ENCODE assay signal across 7 cellular contexts in the genomic region with DNA sequence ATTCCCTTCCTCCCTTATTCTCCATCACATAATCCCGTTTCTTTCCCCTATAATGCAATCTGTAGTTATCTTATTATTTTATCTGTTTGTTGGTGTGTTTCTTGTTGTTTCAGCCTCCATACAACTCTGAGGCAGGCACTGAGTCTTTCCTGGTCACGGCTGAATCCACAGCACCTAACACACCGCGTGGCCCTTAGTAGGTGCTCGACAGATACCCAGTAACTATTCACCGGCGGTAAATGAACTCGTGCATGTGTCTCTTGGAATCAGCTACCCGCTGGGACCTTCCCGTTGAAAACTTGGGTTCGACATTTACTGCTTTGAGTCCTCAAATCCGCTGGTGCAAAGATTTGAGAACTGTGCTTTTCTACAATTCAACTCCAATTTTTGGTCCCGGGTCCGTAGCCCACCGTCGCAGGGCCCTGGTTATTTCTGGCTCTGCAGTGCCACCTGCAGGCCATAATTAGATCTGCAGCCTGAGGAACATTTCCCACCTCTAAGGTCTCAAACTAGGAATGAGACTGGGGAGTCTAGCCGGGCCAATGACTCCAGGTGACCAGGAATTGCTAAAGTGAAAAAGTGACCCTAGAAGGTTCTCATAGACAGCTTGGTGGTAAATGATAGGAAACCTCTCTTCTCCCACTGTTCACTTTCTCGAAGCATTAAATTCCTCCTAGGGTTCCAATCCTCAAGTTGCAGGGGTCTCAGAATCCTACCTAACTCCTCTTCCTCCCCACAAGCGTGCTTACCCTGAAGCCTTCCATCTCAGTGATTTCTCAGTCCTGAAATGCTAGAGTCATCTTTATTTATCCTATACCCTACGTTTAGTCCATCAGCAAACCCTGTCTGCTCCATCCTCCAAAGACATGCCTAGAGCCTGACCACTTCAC. TPM values are rescaled to one million over a fixed set of nuclear protein-coding genes. Genes with fewer than 3 reads are reported as not detected.
DNase-seq lines count a peak whose midpoint lies in the region; ATAC-seq and TF ChIP-seq lines count a peak whose summit lies in the region.

No MANE protein-coding gene starts in this region.

- no peaks in the 10 kb centered on the region for H3K36me3 ChIP-seq in transverse colon

- no peaks in the 10 kb centered on the region for H3K27me3 Mint-ChIP-seq in mesothelial cell of epicardium (ENCODE audit: low read depth)

- no peak for TF ChIP-seq EP300 in transverse colon (IDR thresholded peaks at IDR 0.05; ENCODE audit: low read depth)

- H3K27ac ChIP-seq in dorsolateral prefrontal cortex (peak overlapping the region in 1 of 59 donors; percentile 3), transverse colon (no peak overlapping the region)

- intact Hi-C loops in dorsolateral prefrontal cortex (cut with DNase I) (loop anchor here (1.0 to 10.0 kb wide), 8 partner anchors 42 to 442 kb away; a partner anchor contains a TSS), transverse colon (cut with DNase I; ENCODE audit: low total_unique reads) (loop anchor here (10.0 kb wide), 2 partner anchors 310 to 440 kb away; no protein-coding TSS in a partner anchor)

- H3K4me1 Mint-ChIP-seq in mesothelial cell of epicardium: no peaks in the 10 kb centered on the region

- no peak overlapping the region for H3K27ac Mint-ChIP-seq in mesothelial cell of epicardium

- H3K9me3 ChIP-seq in transverse colon: peaks cover 2 to 8% of the 10 kb centered on the region in 2 donors

- DNase-seq in EH (ENCODE audit: low read depth) (peak; percentile 36), HuH-7.5 (ENCODE audit: low spot score) (peak; percentile 48), T follicular helper cell (ENCODE audit: low read depth) (peak; percentile 8), dorsolateral prefrontal cortex (peak in 5 of 10 donors; percentile 28 to 64 (median 39)), mesothelial cell of epicardium (ENCODE audit: low spot score in 2 of 2, unreplicated experiment in 2 of 2) (peak in 1 of 2 experiments; percentile 60), transverse colon (no peak)

- in situ Hi-C loops in transverse colon (cut with MboI; ENCODE audit: low pct_ligation_motif_present in 1 of 4, low pct_unique_long_range_greater_than_20kb in 1 of 4, low sequenced_read_pairs in 3 of 4): loop anchor here (5.0 to 25.0 kb wide), 4 partner anchors 280 to 447 kb away; no protein-coding TSS in a partner anchor

- H3K4me3 Mint-ChIP-seq in mesothelial cell of epicardium: no peak overlapping the region

- H3K36me3 Mint-ChIP-seq in mesothelial cell of epicardium: peaks cover 3% of the 10 kb centered on the region

- H3K4me1 ChIP-seq in transverse colon: peaks cover 0 to 8% (median 2%) of the 10 kb centered on the region in 4 donors

- no peak for TF ChIP-seq POLR2A in transverse colon (IDR thresholded peaks at IDR 0.05)

- H3K4me3 ChIP-seq in dorsolateral prefrontal cortex (peak overlapping the region in 47 of 59 donors; percentile 4 to 56 (median 35)), transverse colon (peak overlapping the region in 1 of 4 donors; percentile 9)

- H3K9me3 Mint-ChIP-seq in mesothelial cell of epicardium: peaks cover 9% of the 10 kb centered on the region

- TF ChIP-seq CTCF in dorsolateral prefrontal cortex (IDR thresholded peaks at IDR 0.05 in 54 of 56, conservative IDR thresholded peaks at IDR 0.05 in 2 of 56; ENCODE audit: low read depth in 1 of 56, partially characterized antibody in 56 of 56) (peak; percentile 83 to 98 (median 95)), mesothelial cell of epicardium (IDR thresholded peaks at IDR 0.05; ENCODE audit: unreplicated experiment) (peak; percentile 97), transverse colon (IDR thresholded peaks at IDR 0.05) (peak; percentile 88 to 95 (median 92))

- H3K27me3 ChIP-seq in dorsolateral prefrontal cortex (no peaks in the 10 kb centered on the region), transverse colon (no peaks in the 10 kb centered on the region)

- whole genome bisulfite sequencing in transverse colon (ENCODE audit: low coverage in 1 of 2), 2 donors: 21 to 30% methylated on average over 15 to 20 of the region's 20 CpGs

- ATAC-seq in GM21723 (IDR thresholded peaks at IDR 0.05; ENCODE audit: unreplicated experiment): no peak

RNA-seq across cellular contexts. Expression of a gene that starts 40.0 kb away (rescaled TPM):
- total RNA-seq in dorsolateral prefrontal cortex (1 to 10 TPM in 18 of 120 experiments, under 1 TPM in 83, not detected in 19; 0.20 to 2.3 (median 0.61) TPM), mesothelial cell of epicardium (0.13 to 0.38 TPM (median 0.31 TPM) in 3 replicates), transverse colon (not detected)

RNA-seq across cellular contexts. Expression of a gene that starts 41.0 kb away (rescaled TPM):
- total RNA-seq in dorsolateral prefrontal cortex: 100 to 1,000 TPM in 14 of 120 experiments, 10 to 100 TPM in 106; 64.8 to 161 (median 84.3) TPM
- 51.8 to 57.4 TPM (median 52.4 TPM) in 3 replicates for total RNA-seq in mesothelial cell of epicardium
- 10 to 100 TPM in 3 of 4 donors, 1 to 10 TPM in 1; 4.1 to 21.8 (median 14.5) TPM for total RNA-seq in transverse colon
